8 cellular contexts compared by ENCODE assay signal in the genomic region with DNA sequence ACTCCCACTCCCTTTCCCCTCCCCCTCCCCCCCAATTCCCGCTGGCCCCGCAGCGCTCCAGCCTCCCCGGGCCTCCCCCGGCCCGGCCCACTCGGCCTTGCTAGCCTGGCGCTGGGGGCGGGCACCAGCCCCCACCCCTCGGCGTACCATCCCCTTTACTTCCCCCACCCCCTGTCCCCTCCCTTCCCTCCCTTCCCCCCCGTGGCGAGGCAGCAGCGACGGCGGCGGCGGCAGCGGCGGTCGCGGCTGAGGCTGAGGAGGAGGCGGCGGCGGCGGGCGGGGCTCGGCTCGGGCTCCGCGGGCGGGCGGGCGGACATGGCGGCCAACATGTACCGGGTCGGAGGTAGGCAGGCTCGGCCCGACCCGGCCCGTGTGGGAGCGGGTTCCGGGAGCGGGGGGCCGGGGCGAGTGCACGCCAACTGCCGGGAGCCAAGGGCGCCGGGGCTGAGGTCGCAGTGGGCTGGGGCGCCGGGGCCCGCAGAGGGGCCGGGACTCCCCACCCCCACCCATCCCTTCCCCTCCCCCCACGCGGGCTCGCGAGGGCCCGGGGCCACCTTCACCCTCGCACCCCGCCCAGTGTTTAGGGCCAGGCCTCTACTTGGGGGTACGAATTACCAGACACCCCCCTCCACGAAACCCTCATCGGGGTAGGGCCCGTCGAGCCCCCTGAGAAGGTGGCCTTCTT.
DNase-seq lines count a peak whose midpoint lies in the region; ATAC-seq and TF ChIP-seq lines count a peak whose summit lies in the region.

A gene (plus strand): TSS at position 202 of the 685 bp plus-strand sequence. CDS start 114 bp downstream, at position 316.

- H3K4me2 ChIP-seq in DND-41 (ENCODE audit: insufficient read depth, low read length) = peak within 1 kb of the TSS; percentile 74

- ATAC-seq in DND-41 (ENCODE audit: insufficient read depth, low read depth) = peak; percentile 63

- peaks cover 37% of the 10 kb centered on the region for H3K4me1 Mint-ChIP-seq in nephron progenitor cell

- POLR2A ChIA-PET in HEK293T (lab: Yijun Ruan, JAX) = no interaction called here

- CTCF ChIA-PET in HEK293T (lab: Yijun Ruan, JAX) = interaction anchor here (0.6 kb wide), 1 partner anchor 14 kb away, joined by 4 read pairs; no protein-coding TSS in a partner anchor

- peaks cover 29% of the 10 kb centered on the region for H3K36me3 Mint-ChIP-seq in nephron progenitor cell (ENCODE audit: low read depth)

- peak; percentile 82 for DNase-seq in DND-41
- DNase-seq in HEK293T (ENCODE audit: extremely low spot score) = peak; percentile 67
- peak; percentile 24 for DNase-seq in NCI-H774 (lab: John Stamatoyannopoulos, UW)
- DNase-seq in activated T-helper 1 cell treated with Interleukin-2 at 50 U/mL for 16 hours (ENCODE audit: low read depth) = peak; percentile 49
- DNase-seq in fibroblast of mammary gland (ENCODE audit: low read depth) = no peak
- DNase-seq in nephron progenitor cell = peak; percentile 86
- peak; percentile 45 for DNase-seq in stimulated activated naive CD4-positive, alpha-beta T cell treated with Interleukin-2 at 50 U/mL for 16 hours (lab: John Stamatoyannopoulos, UW)
- no peak for DNase-seq in NCI-H446 treated with DMSO at 0.1 percent for 48 hours (lab: John Stamatoyannopoulos, UW)

- H3K27me3 ChIP-seq in DND-41 (ENCODE audit: insufficient read depth, low read length, poor library complexity) = no peaks in the 10 kb centered on the region

- H3K27ac Mint-ChIP-seq in nephron progenitor cell = peak within 1 kb of the TSS; percentile 91

- H3K4me1 ChIP-seq in DND-41 (ENCODE audit: insufficient read depth, low read length) = peaks cover 56% of the 10 kb centered on the region

- H3K27ac ChIP-seq in DND-41 (ENCODE audit: low read length) = peak within 1 kb of the TSS; percentile 95

- peaks cover 5% of the 10 kb centered on the region for H3K9me3 Mint-ChIP-seq in nephron progenitor cell

- H3K4me3 ChIP-seq in DND-41 (ENCODE audit: low read depth in 1 of 2, low read length in 2 of 2) (peak within 1 kb of the TSS; percentile 69 to 89; a peak in 3 of 4 replicates), fibroblast of mammary gland (ENCODE audit: control insufficient read depth, low read depth, low read length) (peak within 1 kb of the TSS; percentile 75)

- peak within 1 kb of the TSS; percentile 65 for H2AFZ ChIP-seq in DND-41 (ENCODE audit: low read depth, low read length)

- peaks cover 11% of the 10 kb centered on the region for H3K36me3 ChIP-seq in DND-41 (ENCODE audit: insufficient read depth, low read length)

- peaks cover 2% of the 10 kb centered on the region for H3K27me3 Mint-ChIP-seq in nephron progenitor cell (ENCODE audit: low read depth, poor library complexity)

- TF ChIP-seq CTCF in DND-41 (IDR thresholded peaks at IDR 0.05; ENCODE audit: borderline replicate concordance, extremely low read depth, low read length, poor library complexity, severe bottlenecking) (no peak), fibroblast of mammary gland (conservative IDR thresholded peaks at IDR 0.05; ENCODE audit: control insufficient read depth, insufficient read depth, low read depth, low read length) (no peak), nephron progenitor cell (IDR thresholded peaks at IDR 0.05) (no peak)

- peaks cover 43% of the 10 kb centered on the region for H3K79me2 ChIP-seq in DND-41 (ENCODE audit: insufficient read depth, low read length)

- no peaks in the 10 kb centered on the region for H4K20me1 ChIP-seq in DND-41 (ENCODE audit: insufficient read depth, low read length)

- peak within 1 kb of the TSS; percentile 79 for H3K9ac ChIP-seq in DND-41 (ENCODE audit: low read depth, low read length)

- H3K9me3 ChIP-seq in DND-41 (ENCODE audit: insufficient read depth, low read length, severe bottlenecking) = no peaks in the 10 kb centered on the region

- peak within 1 kb of the TSS; percentile 94 for H3K4me3 Mint-ChIP-seq in nephron progenitor cell

TF ChIP-seq in HEK293T, 16 proteins besides CTCF, POLR2A, EP300 and RAD21:
- TF ChIP-seq ZNF384 (IDR thresholded peaks at IDR 0.05) = no peak
- no peak for TF ChIP-seq NFRKB (IDR thresholded peaks at IDR 0.05)
- TF ChIP-seq L3MBTL2 (conservative IDR thresholded peaks at IDR 0.05) = no peak
- no peak for TF ChIP-seq BHLHE40 (IDR thresholded peaks at IDR 0.05; ENCODE audit: borderline replicate concordance)
- no peak for TF ChIP-seq ARNT (IDR thresholded peaks at IDR 0.05)
- TF ChIP-seq ELF4 (IDR thresholded peaks at IDR 0.05) = no peak
- TF ChIP-seq TARDBP (IDR thresholded peaks at IDR 0.05) = no peak
- no peak for TF ChIP-seq SUZ12 (IDR thresholded peaks at IDR 0.05)
- no peak for TF ChIP-seq SP1 (IDR thresholded peaks at IDR 0.05)
- no peak for TF ChIP-seq FOXM1 (IDR thresholded peaks at IDR 0.05; ENCODE audit: borderline replicate concordance)
- TF ChIP-seq, protein P1, sequence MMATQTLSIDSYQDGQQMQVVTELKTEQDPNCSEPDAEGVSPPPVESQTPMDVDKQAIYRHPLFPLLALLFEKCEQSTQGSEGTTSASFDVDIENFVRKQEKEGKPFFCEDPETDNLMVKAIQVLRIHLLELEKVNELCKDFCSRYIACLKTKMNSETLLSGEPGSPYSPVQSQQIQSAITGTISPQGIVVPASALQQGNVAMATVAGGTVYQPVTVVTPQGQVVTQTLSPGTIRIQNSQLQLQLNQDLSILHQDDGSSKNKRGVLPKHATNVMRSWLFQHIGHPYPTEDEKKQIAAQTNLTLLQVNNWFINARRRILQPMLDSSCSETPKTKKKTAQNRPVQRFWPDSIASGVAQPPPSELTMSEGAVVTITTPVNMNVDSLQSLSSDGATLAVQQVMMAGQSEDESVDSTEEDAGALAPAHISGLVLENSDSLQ (IDR thresholded peaks at IDR 0.05) = no peak
- TF ChIP-seq FOXA1 (IDR thresholded peaks at IDR 0.05) = no peak
- TF ChIP-seq CTBP1 (IDR thresholded peaks at IDR 0.05; ENCODE audit: borderline replicate concordance) = no peak
- no peak for TF ChIP-seq FOXK2 (IDR thresholded peaks at IDR 0.05)

Comparison
In these comparisons a context has a peak if more than half of its experiments do, and no peak if none do; other contexts are left out.
1. DNase-seq: peak in DND-41 (single experiment), HEK293T (single experiment), NCI-H774 (single experiment), activated T-helper 1 cell treated with Interleukin-2 at 50 U/mL for 16 hours (single experiment), nephron progenitor cell (single experiment) and stimulated activated naive CD4-positive, alpha-beta T cell treated with Interleukin-2 at 50 U/mL for 16 hours (single experiment); none in fibroblast of mammary gland (single experiment) and NCI-H446 treated with DMSO at 0.1 percent for 48 hours (single experiment).